Comparison of ENCODE assay signal across 17 cellular contexts in genomic region chr6:170533792-170534191, GRCh38. TPM values are rescaled to one million over a fixed set of nuclear protein-coding genes. Genes with fewer than 3 reads are reported as not detected.
A peak's percentile ranks its signal among the peaks of the same experiment; 100 is the strongest.
DNase-seq lines count a peak whose midpoint lies in the region; ATAC-seq, FAIRE-seq and TF ChIP-seq lines count a peak whose summit lies in the region.
"Had no signal": no experiment of that assay in that cellular context is flagged by ENCODE, and none has a peak within 500 bp of the region (broad histone marks: within the 10 kb centered on the region; RNA-seq: fewer than 3 reads in every experiment).

No MANE protein-coding gene starts in this region.

- TF ChIP-seq POLR2A in K562 (conservative IDR thresholded peaks at IDR 0.05) = peak; percentile 67

- TF ChIP-seq CTCF in activated CD8-positive, alpha-beta T cell treated with anti-CD3 and anti-CD28 coated beads for 36 hours (IDR thresholded peaks at IDR 0.05) = no peak
- no peak for TF ChIP-seq CTCF in CD8-positive, alpha-beta T cell (IDR thresholded peaks at IDR 0.05)
- TF ChIP-seq CTCF in HEK293 (tag by site-specific recombination; IDR thresholded peaks at IDR 0.05) (no peak), K562 (IDR thresholded peaks at IDR 0.05 in 2 of 3, conservative IDR thresholded peaks at IDR 0.05 in 1 of 3; ENCODE audit: insufficient read depth in 2 of 3, low read depth in 1 of 3, low read length in 3 of 3) (no peak), H9 (conservative IDR thresholded peaks at IDR 0.05) (no peak)

- H3K27ac Mint-ChIP-seq in activated CD8-positive, alpha-beta T cell treated with anti-CD3 and anti-CD28 coated beads for 36 hours = peak overlapping the region; percentile 16
- H3K27ac Mint-ChIP-seq in activated CD8-positive, alpha-beta T cell treated with anti-CD3 and anti-CD28 coated beads, Interleukin-2, amount 10 ng/mL, durations not matched to agents 7 days and 5 days = no peak overlapping the region
- H3K27ac Mint-ChIP-seq in CD8-positive, alpha-beta T cell = peak overlapping the region; percentile 30
- H3K27ac Mint-ChIP-seq in H9 = no peak overlapping the region; a peak in 1 of 7 replicates
- H3K27ac Mint-ChIP-seq: B cell; CD4-positive, alpha-beta T cell had no signal

- no peak overlapping the region for H2AFZ ChIP-seq in K562 (ENCODE audit: low read depth, low read length)
- no peak overlapping the region for H2AFZ ChIP-seq in H9 (ENCODE audit: low read length)
- H2AFZ ChIP-seq: GM23248 had no signal

- no peak for ATAC-seq in activated CD8-positive, alpha-beta T cell treated with anti-CD3 and anti-CD28 coated beads for 36 hours
- ATAC-seq in activated CD8-positive, alpha-beta T cell treated with anti-CD3 and anti-CD28 coated beads, Interleukin-2, amount 10 ng/mL, durations not matched to agents 7 days and 5 days = no peak
- no peak for ATAC-seq in CD8-positive, alpha-beta T cell
- ATAC-seq in K562 = peak; percentile 25
- ATAC-seq in HG03280 (IDR thresholded peaks at IDR 0.05; ENCODE audit: unreplicated experiment) = no peak

- H3K23me2 ChIP-seq in H9 (ENCODE audit: insufficient read length, low read depth, low read length, poor library complexity, severe bottlenecking) = no peaks in the 10 kb centered on the region

- H2BK20ac ChIP-seq in H9 (ENCODE audit: low read depth, low read length, poor library complexity, severe bottlenecking) = no peak overlapping the region

- WGBS in K562 (ENCODE audit: insufficient coverage, low coverage, missing lambda C conversion rate) = 96% methylated on average over 2 of the region's 2 CpGs
- WGBS in H9 (ENCODE audit: extremely low coverage, insufficient read length, low lambda C conversion rate) = no CpG with 5 or more reads among the region's 2 CpGs

- in situ Hi-C loops in K562 (cut with MboI) = no loop called here

- no TSS peak for BruUV-seq in K562 (replicated peaks; lab: Mats Ljungman, UMichigan)

- H3K9me3 ChIP-seq in CD8-positive, alpha-beta T cell (ENCODE audit: low read length) = no peaks in the 10 kb centered on the region
- H3K9me3 ChIP-seq in HEK293 (ENCODE audit: control insufficient read depth, insufficient read depth, low read depth, low read length) (no peaks in the 10 kb centered on the region), K562 (replicated peaks; ENCODE audit: control insufficient read depth, insufficient read depth, low read depth, low read length) (no peaks in the 10 kb centered on the region), H9 (ENCODE audit: control insufficient read depth, low read depth, low read length) (no peaks in the 10 kb centered on the region)

- no peak for FAIRE-seq in K562 (lab: Jason Lieb, UNC)
- FAIRE-seq: A204.1, GM18507, H54, HTR-8/SVneo had no signal

- no peak overlapping the region for H2BK12ac ChIP-seq in H9 (ENCODE audit: insufficient read length, low read depth, low read length)

- H3K79me1 ChIP-seq in H9 (ENCODE audit: insufficient read depth, low read depth, low read length, poor library complexity, severe bottlenecking) = peaks cover 4% of the 10 kb centered on the region

- no peak overlapping the region for H3K4me2 ChIP-seq in K562 (ENCODE audit: insufficient read depth, low read length)
- no peak overlapping the region for H3K4me2 ChIP-seq in H9 (ENCODE audit: insufficient read depth, insufficient read length, low read length)

- CTCF ChIA-PET in activated CD8-positive, alpha-beta T cell treated with anti-CD3 and anti-CD28 coated beads for 36 hours (lab: Charles Lee) = interaction anchor here (0.7 to 1.0 kb wide), 4 partner anchors 17 to 744 kb away, joined by 3 to 4 read pairs (median 3); no protein-coding TSS in a partner anchor
- CTCF ChIA-PET in activated CD8-positive, alpha-beta T cell treated with anti-CD3 and anti-CD28 coated beads, Interleukin-2, amount 10 ng/mL, durations not matched to agents 7 days and 5 days (lab: Charles Lee) = interaction anchor here (6.9 kb wide), 1 partner anchor 702 kb away, joined by 32 read pairs; no protein-coding TSS in a partner anchor
- CTCF ChIA-PET in CD8-positive, alpha-beta T cell (lab: Charles Lee) = interaction anchor here (0.7 kb wide), 1 partner anchor 70 kb away, joined by 3 read pairs; no protein-coding TSS in a partner anchor
- CTCF ChIA-PET in HEK293 (lab: Yijun Ruan, JAX) = interaction anchor here (1.2 to 4.9 kb wide), 2 partner anchors 16 to 702 kb away, joined by 8 to 30 read pairs; no protein-coding TSS in a partner anchor
- CTCF ChIA-PET in K562 (lab: Yijun Ruan, JAX; ENCODE audit: low intra/inter-chr PET ratio) = interaction anchor here (0.6 kb wide), 1 partner anchor 1385 kb away, joined by 3 read pairs; no protein-coding TSS in a partner anchor

- H4K20me1 ChIP-seq in K562 (replicated peaks; ENCODE audit: control insufficient read depth, insufficient read depth, low read length) (peaks cover 22% of the 10 kb centered on the region; the same call in 1 of the 2 replicates), H9 (ENCODE audit: control insufficient read depth, insufficient read depth, insufficient read length) (no peaks in the 10 kb centered on the region)

- no peak overlapping the region for H3K56ac ChIP-seq in H9 (ENCODE audit: insufficient read length, low read depth, low read length)

- H3K23ac ChIP-seq in H9 (ENCODE audit: insufficient read length, low read depth, low read length) = no peak overlapping the region

- DNase-seq in activated CD8-positive, alpha-beta T cell treated with anti-CD3 and anti-CD28 coated beads for 36 hours = no peak
- DNase-seq in activated CD8-positive, alpha-beta T cell treated with anti-CD3 and anti-CD28 coated beads, Interleukin-2, amount 10 ng/mL, durations not matched to agents 7 days and 5 days = no peak
- no peak for DNase-seq in CD8-positive, alpha-beta T cell
- DNase-seq in K562 (ENCODE audit: extremely low read depth in 1 of 4, low spot score in 3 of 4) (no peak), H9 (no peak)
- DNase-seq: C1 segment of cervical spinal cord; CD4-positive, alpha-beta T cell; DND-41; GDM1; GM23248 had no signal

- H3K4me1 Mint-ChIP-seq in activated CD8-positive, alpha-beta T cell treated with anti-CD3 and anti-CD28 coated beads for 36 hours (ENCODE audit: low read depth) = peaks cover 3% of the 10 kb centered on the region
- H3K4me1 Mint-ChIP-seq in activated CD8-positive, alpha-beta T cell treated with anti-CD3 and anti-CD28 coated beads, Interleukin-2, amount 10 ng/mL, durations not matched to agents 7 days and 5 days (ENCODE audit: low read depth) = peaks cover 5% of the 10 kb centered on the region
- peaks cover 4% of the 10 kb centered on the region for H3K4me1 Mint-ChIP-seq in CD8-positive, alpha-beta T cell (ENCODE audit: low read depth)
- peaks cover 0 to 2% of the 10 kb centered on the region in 2 experiments; a peak in 1 of 4 replicates for H3K4me1 Mint-ChIP-seq in H9
- H3K4me1 Mint-ChIP-seq: B cell had no signal

- no peak overlapping the region for H2BK5ac ChIP-seq in H9 (ENCODE audit: insufficient read length, low read length)

- no peaks in the 10 kb centered on the region for H3K4me1 ChIP-seq in CD8-positive, alpha-beta T cell (ENCODE audit: insufficient read depth, low read length)
- H3K4me1 ChIP-seq in HEK293 (ENCODE audit: control insufficient read depth, insufficient read depth, low read length) = no peaks in the 10 kb centered on the region
- H3K4me1 ChIP-seq in K562 (replicated peaks in 1 of 2; ENCODE audit: control insufficient read depth in 2 of 2, insufficient read depth in 2 of 2, low read length in 2 of 2) = no peaks in the 10 kb centered on the region
- H3K4me1 ChIP-seq in H9 (ENCODE audit: insufficient read depth, low read length) = no peaks in the 10 kb centered on the region

- no peak overlapping the region for H3K4me3 Mint-ChIP-seq in activated CD8-positive, alpha-beta T cell treated with anti-CD3 and anti-CD28 coated beads for 36 hours
- no peak overlapping the region for H3K4me3 Mint-ChIP-seq in activated CD8-positive, alpha-beta T cell treated with anti-CD3 and anti-CD28 coated beads, Interleukin-2, amount 10 ng/mL, durations not matched to agents 7 days and 5 days
- no peak overlapping the region for H3K4me3 Mint-ChIP-seq in CD8-positive, alpha-beta T cell
- no peak overlapping the region for H3K4me3 Mint-ChIP-seq in H9
- H3K4me3 Mint-ChIP-seq: B cell; CD4-positive, alpha-beta T cell had no signal

- H3K14ac ChIP-seq in H9 (ENCODE audit: insufficient read depth, low read length) = no peak overlapping the region

- H3K9me3 Mint-ChIP-seq in activated CD8-positive, alpha-beta T cell treated with anti-CD3 and anti-CD28 coated beads for 36 hours = no peaks in the 10 kb centered on the region
- no peaks in the 10 kb centered on the region for H3K9me3 Mint-ChIP-seq in activated CD8-positive, alpha-beta T cell treated with anti-CD3 and anti-CD28 coated beads, Interleukin-2, amount 10 ng/mL, durations not matched to agents 7 days and 5 days (ENCODE audit: insufficient read depth)
- no peaks in the 10 kb centered on the region for H3K9me3 Mint-ChIP-seq in CD8-positive, alpha-beta T cell
- H3K9me3 Mint-ChIP-seq in H9 = no peaks in the 10 kb centered on the region
- H3K9me3 Mint-ChIP-seq: CD4-positive, alpha-beta T cell had no signal

- H3K79me2 ChIP-seq in K562 (ENCODE audit: control insufficient read depth, insufficient read depth, low read length) (0 out of 3 replicates have a peak, but pooled peaks cover 3% of the 10 kb centered on the region), H9 (ENCODE audit: insufficient read depth, low read length) (no peaks in the 10 kb centered on the region)

- H3K36me3 ChIP-seq in CD8-positive, alpha-beta T cell (ENCODE audit: insufficient read depth, low read length) = peaks cover 36% of the 10 kb centered on the region
- H3K36me3 ChIP-seq in HEK293 (ENCODE audit: control insufficient read depth in 2 of 2, insufficient read depth in 1 of 2, low read length in 2 of 2) (peaks cover 33 to 74% of the 10 kb centered on the region in 2 experiments), K562 (ENCODE audit: control insufficient read depth, insufficient read depth, low read length) (peaks cover 61% of the 10 kb centered on the region)

- POLR2A ChIA-PET in activated CD8-positive, alpha-beta T cell treated with anti-CD3 and anti-CD28 coated beads for 36 hours (lab: Charles Lee) = interaction anchor here (1.2 kb wide), 1 partner anchor 16 kb away, joined by 3 read pairs; no protein-coding TSS in a partner anchor
- POLR2A ChIA-PET in activated CD8-positive, alpha-beta T cell treated with anti-CD3 and anti-CD28 coated beads, Interleukin-2, amount 10 ng/mL, durations not matched to agents 7 days and 5 days (lab: Charles Lee) = no interaction called here
- POLR2A ChIA-PET in CD8-positive, alpha-beta T cell (lab: Charles Lee) = no interaction called here
- POLR2A ChIA-PET in HEK293 (lab: Yijun Ruan, JAX) (no interaction called here), K562 (lab: Yijun Ruan, JAX) (no interaction called here)

- H4K8ac ChIP-seq in H9 (replicated peaks; ENCODE audit: insufficient read length, low read depth, low read length) = no peak overlapping the region

- no peak overlapping the region for H3K18ac ChIP-seq in H9 (ENCODE audit: insufficient read length, low read depth, low read length)

- H2BK15ac ChIP-seq in H9 (ENCODE audit: low read depth, low read length) = no peak overlapping the region

- H3K36me3 Mint-ChIP-seq in activated CD8-positive, alpha-beta T cell treated with anti-CD3 and anti-CD28 coated beads for 36 hours (ENCODE audit: low read depth) = peaks cover 42% of the 10 kb centered on the region
- H3K36me3 Mint-ChIP-seq in activated CD8-positive, alpha-beta T cell treated with anti-CD3 and anti-CD28 coated beads, Interleukin-2, amount 10 ng/mL, durations not matched to agents 7 days and 5 days (ENCODE audit: low read depth) = peaks cover 39% of the 10 kb centered on the region
- H3K36me3 Mint-ChIP-seq in CD8-positive, alpha-beta T cell = peaks cover 56% of the 10 kb centered on the region
- peaks cover 25 to 49% (median 42%) of the 10 kb centered on the region in 3 experiments; a peak in 6 of 7 replicates for H3K36me3 Mint-ChIP-seq in H9 (ENCODE audit: insufficient read depth in 1 of 3, low read depth in 3 of 3)

- no peak overlapping the region for H2BK120ac ChIP-seq in H9 (ENCODE audit: low read depth, low read length, poor library complexity, severe bottlenecking)

- no peak overlapping the region for H3T11ph ChIP-seq in H9 (ENCODE audit: low read length)

- H3K27me3 ChIP-seq in CD8-positive, alpha-beta T cell (ENCODE audit: insufficient read depth, low read length) = no peaks in the 10 kb centered on the region
- no peaks in the 10 kb centered on the region for H3K27me3 ChIP-seq in K562 (ENCODE audit: control insufficient read depth in 2 of 2, insufficient read depth in 2 of 2, low read length in 2 of 2)
- H3K27me3 ChIP-seq in H9 (ENCODE audit: insufficient read depth, low read length) = no peaks in the 10 kb centered on the region

- intact Hi-C loops in activated CD8-positive, alpha-beta T cell treated with anti-CD3 and anti-CD28 coated beads for 36 hours (cut with micrococcal nuclease) = no loop called here
- intact Hi-C loops in CD8-positive, alpha-beta T cell (cut with DNase I, micrococcal nuclease) = loop anchor here in 1 of 2 experiments (5.0 to 10.0 kb wide), 2 partner anchors 581 to 1109 kb away; no protein-coding TSS in a partner anchor
- intact Hi-C loops in K562 (cut with micrococcal nuclease) = loop anchor here (5.0 kb wide), 1 partner anchor 1576 kb away; no protein-coding TSS in a partner anchor

- no peak overlapping the region for H4K5ac ChIP-seq in H9 (ENCODE audit: insufficient read length, low read depth, low read length)

- no peak overlapping the region for H2AK5ac ChIP-seq in H9 (ENCODE audit: insufficient read length, low read length)

- no peak for TF ChIP-seq RAD21 in K562 (CRISPR knock-in tag; conservative IDR thresholded peaks at IDR 0.05 in 1 of 2, IDR thresholded peaks at IDR 0.05 in 1 of 2)

- H4K91ac ChIP-seq in H9 (ENCODE audit: insufficient read length, low read depth, low read length) = no peak overlapping the region

- no peak for TF ChIP-seq EP300 in K562 (IDR thresholded peaks at IDR 0.05; ENCODE audit: low read length)

- H3K27ac ChIP-seq in CD8-positive, alpha-beta T cell (ENCODE audit: low read depth, low read length) = no peak overlapping the region
- H3K27ac ChIP-seq in HEK293 (ENCODE audit: extremely low read depth, low read depth, low read length) (no peak overlapping the region), K562 (ENCODE audit: extremely low read depth, low read depth, low read length) (no peak overlapping the region), H9 (ENCODE audit: insufficient read length, low read depth, low read length) (no peak overlapping the region)
- H3K27ac ChIP-seq: GM23248 had no signal

- H3K27me3 Mint-ChIP-seq in activated CD8-positive, alpha-beta T cell treated with anti-CD3 and anti-CD28 coated beads for 36 hours = no peaks in the 10 kb centered on the region
- peaks cover 1% of the 10 kb centered on the region for H3K27me3 Mint-ChIP-seq in activated CD8-positive, alpha-beta T cell treated with anti-CD3 and anti-CD28 coated beads, Interleukin-2, amount 10 ng/mL, durations not matched to agents 7 days and 5 days (ENCODE audit: low read depth)
- no peaks in the 10 kb centered on the region for H3K27me3 Mint-ChIP-seq in CD8-positive, alpha-beta T cell (ENCODE audit: low read depth)
- no peaks in the 10 kb centered on the region for H3K27me3 Mint-ChIP-seq in H9 (ENCODE audit: low read depth)
- H3K27me3 Mint-ChIP-seq: B cell; CD4-positive, alpha-beta T cell had no signal

- H3K4ac ChIP-seq in H9 (ENCODE audit: low read depth, low read length) = no peak overlapping the region

- no peaks in the 10 kb centered on the region for H3K9me1 ChIP-seq in K562 (ENCODE audit: control insufficient read depth, insufficient read depth, low read length)

- no peak overlapping the region for H3K4me3 ChIP-seq in CD8-positive, alpha-beta T cell (ENCODE audit: low read depth, low read length)
- H3K4me3 ChIP-seq in HEK293 (ENCODE audit: low read depth, low read length) = no peak overlapping the region
- H3K4me3 ChIP-seq in K562 = no peak overlapping the region
- H3K4me3 ChIP-seq: GM23248 had no signal

- no peak overlapping the region for H3K9ac ChIP-seq in K562 (ENCODE audit: insufficient read depth in 1 of 2, low read depth in 2 of 2, low read length in 2 of 2)
- no peak overlapping the region for H3K9ac ChIP-seq in H9 (ENCODE audit: extremely low read depth, insufficient read length, low read length)
- H3K9ac ChIP-seq: GM23248 had no signal

RNA-seq across cellular contexts. Expression of gene PSMB1, which starts 19.3 kb away (rescaled TPM):
- 100 to 1,000 TPM; 236 to 247 TPM for total RNA-seq in activated CD8-positive, alpha-beta T cell treated with anti-CD3 and anti-CD28 coated beads for 36 hours
- 100 to 1,000 TPM; 161 to 173 TPM for total RNA-seq in activated CD8-positive, alpha-beta T cell treated with anti-CD3 and anti-CD28 coated beads, Interleukin-2, amount 10 ng/mL, durations not matched to agents 7 days and 5 days
- total RNA-seq in CD8-positive, alpha-beta T cell = 100 to 1,000 TPM; 108 to 115 TPM
- total RNA-seq in K562 (2011; cell fraction: chromatin; rRNA removed; ENCODE audit: low replicate concordance) = 72.7 and 111 TPM in 2 replicates
- total RNA-seq in K562 (2011; cell fraction: nucleolus; rRNA removed) = 100 and 101 TPM in 2 replicates
- 147 and 174 TPM in 2 replicates for total RNA-seq in K562 (2011; cell fraction: nucleoplasm; rRNA removed)
- total RNA-seq in K562 (2014; rRNA removed) (567 and 884 TPM in 2 replicates), K562 (2014; rRNA removed; fragmentation: Illumina TruSeq; extraction: Trizol) (716 and 737 TPM in 2 replicates), K562 (2015; rRNA removed; fragmentation: Illumina TruSeq; extraction: Trizol) (566 and 591 TPM in 2 replicates), K562 (2021) (431 and 447 TPM in 2 replicates), H9 (2021) (245 and 252 TPM in 2 replicates)
- polyA plus RNA-seq in K562 (2011; rRNA removed) (857 and 1,105 TPM in 2 replicates), K562 (2014; fragmentation: Illumina TruSeq; extraction: Trizol) (549 and 609 TPM in 2 replicates), K562 (2014; fragmentation: Nextera tagmentation; extraction: Ambion mirVana) (1,000 to 10,000 TPM; 2,334 to 2,953 TPM), K562 (2014; rRNA removed) (1,180 and 1,187 TPM in 2 replicates)
- polyA plus RNA-seq in K562 (2011; cell fraction: cytosol; rRNA removed) = 941 and 1,174 TPM in 2 replicates
- 261 and 404 TPM in 2 replicates for polyA plus RNA-seq in K562 (2011; cell fraction: nucleus; rRNA removed)
- 418 and 567 TPM in 2 replicates for polyA plus RNA-seq in K562 (2012)
- polyA minus RNA-seq in K562 (2011; rRNA and poly(A)+ RNA removed) = 647 and 767 TPM in 2 replicates
- polyA minus RNA-seq in K562 (2011; cell fraction: cytosol; rRNA and poly(A)+ RNA removed) = 227 and 288 TPM in 2 replicates
- 41.3 and 70.0 TPM in 2 replicates for polyA minus RNA-seq in K562 (2011; cell fraction: nucleus; rRNA and poly(A)+ RNA removed)

RNA-seq across cellular contexts. Expression of gene TBP, which starts 20.4 kb away (rescaled TPM):
- total RNA-seq in activated CD8-positive, alpha-beta T cell treated with anti-CD3 and anti-CD28 coated beads for 36 hours = 10 to 100 TPM; 21.0 to 22.1 TPM
- total RNA-seq in activated CD8-positive, alpha-beta T cell treated with anti-CD3 and anti-CD28 coated beads, Interleukin-2, amount 10 ng/mL, durations not matched to agents 7 days and 5 days = 10 to 100 TPM; 20.0 to 21.5 TPM
- 10 to 100 TPM; 13.8 to 13.9 TPM for total RNA-seq in CD8-positive, alpha-beta T cell
- 37.1 and 48.4 TPM in 2 replicates for total RNA-seq in K562 (2011; cell fraction: chromatin; rRNA removed; ENCODE audit: low replicate concordance)
- total RNA-seq in K562 (2011; cell fraction: nucleolus; rRNA removed) = 19.2 and 21.6 TPM in 2 replicates
- total RNA-seq in K562 (2011; cell fraction: nucleoplasm; rRNA removed) = 30.4 and 38.7 TPM in 2 replicates
- total RNA-seq in K562 (2014; rRNA removed) (39.5 and 48.8 TPM in 2 replicates), K562 (2014; rRNA removed; fragmentation: Illumina TruSeq; extraction: Trizol) (28.9 and 29.4 TPM in 2 replicates), K562 (2015; rRNA removed; fragmentation: Illumina TruSeq; extraction: Trizol) (24.5 and 28.5 TPM in 2 replicates), K562 (2021) (31.7 and 36.0 TPM in 2 replicates), H9 (2021) (22.6 and 24.3 TPM in 2 replicates)
- polyA plus RNA-seq in K562 (2011; rRNA removed) (34.9 and 39.0 TPM in 2 replicates), K562 (2014; fragmentation: Illumina TruSeq; extraction: Trizol) (52.1 and 56.4 TPM in 2 replicates), K562 (2014; fragmentation: Nextera tagmentation; extraction: Ambion mirVana) (10 to 100 TPM; 61.3 to 86.1 TPM), K562 (2014; rRNA removed) (40.6 and 47.0 TPM in 2 replicates)
- 26.0 and 77.2 TPM in 2 replicates for polyA plus RNA-seq in K562 (2011; cell fraction: cytosol; rRNA removed)
- polyA plus RNA-seq in K562 (2011; cell fraction: nucleus; rRNA removed) = 46.7 and 53.4 TPM in 2 replicates
- 27.0 and 32.7 TPM in 2 replicates for polyA plus RNA-seq in K562 (2012)
- polyA minus RNA-seq in K562 (2011; rRNA and poly(A)+ RNA removed) = 27.2 and 31.3 TPM in 2 replicates
- 13.9 and 17.4 TPM in 2 replicates for polyA minus RNA-seq in K562 (2011; cell fraction: cytosol; rRNA and poly(A)+ RNA removed)
- polyA minus RNA-seq in K562 (2011; cell fraction: nucleus; rRNA and poly(A)+ RNA removed) = 14.7 and 16.9 TPM in 2 replicates

RNA-seq across cellular contexts. Expression of gene PDCD2, which starts 50.6 kb away (rescaled TPM):
- 100 to 1,000 TPM; 132 to 140 TPM for total RNA-seq in activated CD8-positive, alpha-beta T cell treated with anti-CD3 and anti-CD28 coated beads for 36 hours
- total RNA-seq in activated CD8-positive, alpha-beta T cell treated with anti-CD3 and anti-CD28 coated beads, Interleukin-2, amount 10 ng/mL, durations not matched to agents 7 days and 5 days = 10 to 100 TPM; 74.0 to 77.1 TPM
- 10 to 100 TPM; 43.9 to 46.3 TPM for total RNA-seq in CD8-positive, alpha-beta T cell
- 76.0 and 134 TPM in 2 replicates for total RNA-seq in K562 (2011; cell fraction: chromatin; rRNA removed; ENCODE audit: low replicate concordance)
- 54.9 and 57.7 TPM in 2 replicates for total RNA-seq in K562 (2011; cell fraction: nucleolus; rRNA removed)
- 97.5 and 142 TPM in 2 replicates for total RNA-seq in K562 (2011; cell fraction: nucleoplasm; rRNA removed)
- total RNA-seq in K562 (2014; rRNA removed) = 343 and 377 TPM in 2 replicates
- 339 and 365 TPM in 2 replicates for total RNA-seq in K562 (2014; rRNA removed; fragmentation: Illumina TruSeq; extraction: Trizol)
- total RNA-seq in K562 (2015; rRNA removed; fragmentation: Illumina TruSeq; extraction: Trizol) = 238 and 276 TPM in 2 replicates
- total RNA-seq in K562 (2021) = 276 and 291 TPM in 2 replicates
- polyA plus RNA-seq in K562 (2011; rRNA removed) = 297 and 378 TPM in 2 replicates
- polyA plus RNA-seq in K562 (2011; cell fraction: cytosol; rRNA removed) = 197 and 320 TPM in 2 replicates
- 192 and 207 TPM in 2 replicates for polyA plus RNA-seq in K562 (2011; cell fraction: nucleus; rRNA removed)
- 196 and 278 TPM in 2 replicates for polyA plus RNA-seq in K562 (2012)
- polyA plus RNA-seq in K562 (2014; fragmentation: Illumina TruSeq; extraction: Trizol) = 277 and 318 TPM in 2 replicates
- polyA plus RNA-seq in K562 (2014; fragmentation: Nextera tagmentation; extraction: Ambion mirVana) = 100 to 1,000 TPM in 1 of 2 experiments, 10 to 100 TPM in 1; 67.3 to 105 TPM
- 392 and 430 TPM in 2 replicates for polyA plus RNA-seq in K562 (2014; rRNA removed)
- 155 and 159 TPM in 2 replicates for polyA minus RNA-seq in K562 (2011; rRNA and poly(A)+ RNA removed)
- polyA minus RNA-seq in K562 (2011; cell fraction: cytosol; rRNA and poly(A)+ RNA removed) = 70.4 and 109 TPM in 2 replicates
- polyA minus RNA-seq in K562 (2011; cell fraction: nucleus; rRNA and poly(A)+ RNA removed) = 60.9 and 93.0 TPM in 2 replicates
- 78.5 and 82.1 TPM in 2 replicates for total RNA-seq in H9 (2021)

Comparison
In these comparisons a context has a peak if more than half of its experiments do, and no peak if none do; other contexts are left out.
1. H3K27ac Mint-ChIP-seq: peak in activated CD8-positive, alpha-beta T cell treated with anti-CD3 and anti-CD28 coated beads for 36 hours (single experiment) and CD8-positive, alpha-beta T cell (single experiment); none in activated CD8-positive, alpha-beta T cell treated with anti-CD3 and anti-CD28 coated beads, Interleukin-2, amount 10 ng/mL, durations not matched to agents 7 days and 5 days (single experiment) and H9 (0 of 3).